26 cellular contexts compared by ENCODE assay signal in the genomic region with DNA sequence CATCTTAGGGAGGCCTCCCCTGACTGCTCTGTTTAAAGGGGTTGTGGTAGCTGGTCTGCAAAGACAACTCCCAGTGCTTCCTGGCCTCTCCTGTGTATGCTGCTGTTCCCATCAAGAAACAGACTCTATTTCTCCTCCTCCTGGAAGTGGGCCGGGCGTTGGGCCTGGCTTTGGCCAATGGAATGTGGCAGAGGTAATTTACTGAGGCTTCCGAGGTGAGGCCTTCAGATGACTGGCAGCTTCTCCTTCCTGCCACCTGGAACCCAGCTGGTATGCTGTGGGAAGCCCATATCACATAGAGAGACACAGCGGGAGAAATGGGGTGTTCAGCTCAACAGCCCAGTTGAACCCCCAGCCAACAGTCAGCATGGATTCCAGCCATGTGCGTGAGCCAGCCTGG. TPM values are rescaled to one million over a fixed set of nuclear protein-coding genes. Genes with fewer than 3 reads are reported as not detected.
A peak's percentile ranks its signal among the peaks of the same experiment; 100 is the strongest.
DNase-seq lines count a peak whose midpoint lies in the region; ATAC-seq and TF ChIP-seq lines count a peak whose summit lies in the region.
"Had no signal": no experiment of that assay in that cellular context is flagged by ENCODE, and none has a peak within 500 bp of the region (broad histone marks: within the 10 kb centered on the region; RNA-seq: fewer than 3 reads in every experiment).

No MANE protein-coding gene starts in this region.

- peak overlapping the region; percentile 54 for H2BK15ac ChIP-seq in neuronal stem cell (ENCODE audit: low read length)

- no peaks in the 10 kb centered on the region for H4K20me1 ChIP-seq in SK-N-SH (ENCODE audit: insufficient read depth)

- H4K8ac ChIP-seq in neuronal stem cell (ENCODE audit: low read depth, low read length): no peak overlapping the region

- peaks cover 0 to 5% of the 10 kb centered on the region in 2 experiments; a peak in 1 of 4 replicates for H3K4me1 ChIP-seq in SK-N-SH (ENCODE audit: control insufficient read depth in 1 of 2, insufficient read depth in 2 of 2, low read depth in 1 of 2, low read length in 1 of 2)
- no peaks in the 10 kb centered on the region for H3K4me1 ChIP-seq in endodermal cell (ENCODE audit: control insufficient read depth, insufficient read depth, low read length)
- peaks cover 2 to 4% of the 10 kb centered on the region in 2 donors for H3K4me1 ChIP-seq in neuronal stem cell (ENCODE audit: control insufficient read depth in 2 of 2, insufficient read depth in 1 of 2, low read depth in 1 of 2, low read length in 2 of 2)
- H3K4me1 ChIP-seq: heart right ventricle, lower lobe of right lung, transverse colon had no signal

- POLR2A ChIA-PET in SK-N-SH (lab: Yijun Ruan, JAX): no interaction called here

- no peak overlapping the region for H3K4me3 ChIP-seq in SK-N-SH (ENCODE audit: low read depth in 2 of 2, low read length in 1 of 2)
- no peak overlapping the region for H3K4me3 ChIP-seq in Jurkat, Clone E6-1 (ENCODE audit: low read length)
- H3K4me3 ChIP-seq in endodermal cell (ENCODE audit: low read length): no peak overlapping the region
- no peak overlapping the region for H3K4me3 ChIP-seq in neuronal stem cell (ENCODE audit: low read length in 2 of 2)
- H3K4me3 ChIP-seq: GM23248, heart right ventricle, lower lobe of right lung, MG63, SK-N-MC, transverse colon had no signal

- no peak overlapping the region for H3K18ac ChIP-seq in neuronal stem cell (ENCODE audit: low read length)

- H2BK5ac ChIP-seq in neuronal stem cell (ENCODE audit: low read length): no peak overlapping the region

- H3K9ac ChIP-seq in SK-N-SH (no peak overlapping the region), endodermal cell (ENCODE audit: extremely low read depth, low read length, poor library complexity, severe bottlenecking) (no peak overlapping the region), neuronal stem cell (ENCODE audit: low read depth, low read length, poor library complexity) (no peak overlapping the region)
- H3K9ac ChIP-seq: GM23248, KMS-11 had no signal

- H2BK12ac ChIP-seq in neuronal stem cell (ENCODE audit: low read length): no peak overlapping the region

- H3K27me3 Mint-ChIP-seq in endodermal cell (ENCODE audit: insufficient read depth): peaks cover 9% of the 10 kb centered on the region
- H3K27me3 Mint-ChIP-seq: activated naive CD4-positive, alpha-beta T cell treated with anti-CD3 and anti-CD28 coated beads, Interleukin-2, amount 50 U/mL, for 24 hours had no signal

- H3K27ac ChIP-seq in SK-N-SH (ENCODE audit: low read depth in 2 of 2, low read length in 1 of 2) (no peak overlapping the region), endodermal cell (ENCODE audit: low read depth, low read length) (no peak overlapping the region), neuronal stem cell (replicated peaks; ENCODE audit: low read length) (no peak overlapping the region)
- H3K27ac ChIP-seq: brain microvascular endothelial cell, GM23248, heart right ventricle, KMS-11, lower lobe of right lung, SK-N-MC, transverse colon had no signal

- no peaks in the 10 kb centered on the region for H3K9me3 Mint-ChIP-seq in endodermal cell
- H3K9me3 Mint-ChIP-seq: activated CD8-positive, alpha-beta T cell treated with anti-CD3 and anti-CD28 coated beads for 36 hours; activated naive CD4-positive, alpha-beta T cell treated with anti-CD3 and anti-CD28 coated beads, Interleukin-2, amount 50 U/mL, for 24 hours; CD8-positive, alpha-beta T cell; natural killer cell treated with Interleukin-12 subunit alpha and Interleukin-12 subunit beta and Interleukin-15 and Interleukin-18, amount 100 ng/mL, for 72 hours; stimulated activated effector memory CD8-positive, alpha-beta T cell treated with anti-CD3 and anti-CD28 coated beads, Interleukin-12 subunit alpha, Interleukin-12 subunit beta, amount 100 ng/mL, for 72 hours had no signal

- H2AFZ ChIP-seq in SK-N-SH (ENCODE audit: low read depth): no peak overlapping the region
- no peak overlapping the region for H2AFZ ChIP-seq in neuronal stem cell (ENCODE audit: low read length)
- H2AFZ ChIP-seq: GM23248 had no signal

- no peaks in the 10 kb centered on the region for H3K4me1 Mint-ChIP-seq in endodermal cell
- H3K4me1 Mint-ChIP-seq: activated naive CD4-positive, alpha-beta T cell treated with anti-CD3 and anti-CD28 coated beads, Interleukin-2, amount 50 U/mL, for 24 hours; stimulated activated effector memory CD8-positive, alpha-beta T cell treated with anti-CD3 and anti-CD28 coated beads, Interleukin-12 subunit alpha, Interleukin-12 subunit beta, amount 100 ng/mL, for 72 hours had no signal

- H2AK5ac ChIP-seq in neuronal stem cell (ENCODE audit: low read depth, low read length): no peak overlapping the region

- CTCF ChIA-PET in SK-N-SH (lab: Yijun Ruan, JAX): interaction anchor here (1.3 to 8.0 kb wide), 3 partner anchors 9 to 423 kb away, joined by 3 to 48 read pairs (median 4); no protein-coding TSS in a partner anchor

- no peak for TF ChIP-seq CTCF in SK-N-SH (IDR thresholded peaks at IDR 0.05)
- TF ChIP-seq CTCF in endodermal cell (conservative IDR thresholded peaks at IDR 0.05): no peak

- WGBS in SK-N-SH (ENCODE audit: low lambda C conversion rate): 37% methylated on average over 3 of the region's 5 CpGs
- 50 to 74% methylated on average over 1 to 5 of the region's 5 CpGs for WGBS in endodermal cell (ENCODE audit: insufficient coverage in 1 of 2, insufficient read length in 1 of 2), 2 experiments
- WGBS in neuronal stem cell (ENCODE audit: extremely low coverage in 2 of 2, insufficient read length in 2 of 2, insufficient replicate concordance in 1 of 2), 2 donors: no CpG with 5 or more reads among the region's 5 CpGs

- H4K91ac ChIP-seq in neuronal stem cell (ENCODE audit: low read depth, low read length, poor library complexity): no peak overlapping the region

- no peak overlapping the region for H2BK120ac ChIP-seq in neuronal stem cell (ENCODE audit: low read depth, low read length)

- H3K79me2 ChIP-seq in SK-N-SH (ENCODE audit: insufficient read depth): no peaks in the 10 kb centered on the region

- H3K4me2 ChIP-seq in SK-N-SH: no peak overlapping the region
- H3K4me2 ChIP-seq in neuronal stem cell (ENCODE audit: insufficient read depth, low read length, poor library complexity, severe bottlenecking): no peak overlapping the region
- H3K4me2 ChIP-seq: KMS-11 had no signal

- no peak overlapping the region for H3K23ac ChIP-seq in neuronal stem cell (ENCODE audit: low read depth, low read length, poor library complexity)

- peaks cover 31% of the 10 kb centered on the region for H3K27me3 ChIP-seq in SK-N-SH (ENCODE audit: insufficient read depth)
- H3K27me3 ChIP-seq in endodermal cell (ENCODE audit: control insufficient read depth, insufficient read depth, low read length, poor library complexity, severe bottlenecking): peaks cover 9% of the 10 kb centered on the region
- peaks cover 0 to 5% (median 0%) of the 10 kb centered on the region in 3 experiments for H3K27me3 ChIP-seq in neuronal stem cell (ENCODE audit: control insufficient read depth in 3 of 3, insufficient read depth in 3 of 3, low read depth in 1 of 3, low read length in 3 of 3)

- H3K79me1 ChIP-seq in neuronal stem cell (ENCODE audit: low read depth, low read length): no peaks in the 10 kb centered on the region

- no peak overlapping the region for H3K4ac ChIP-seq in neuronal stem cell (ENCODE audit: low read length)

- no peaks in the 10 kb centered on the region for H3K9me2 ChIP-seq in SK-N-SH

- H3F3A ChIP-seq in SK-N-SH (replicated peaks; ENCODE audit: insufficient read depth): no peaks in the 10 kb centered on the region

- no peak overlapping the region for H3K27ac Mint-ChIP-seq in endodermal cell
- H3K27ac Mint-ChIP-seq: activated CD8-positive, alpha-beta T cell treated with anti-CD3 and anti-CD28 coated beads for 36 hours; activated naive CD4-positive, alpha-beta T cell treated with anti-CD3 and anti-CD28 coated beads, Interleukin-2, amount 50 U/mL, for 24 hours; CD8-positive, alpha-beta T cell; natural killer cell treated with Interleukin-12 subunit alpha and Interleukin-12 subunit beta and Interleukin-15 and Interleukin-18, amount 100 ng/mL, for 72 hours; stimulated activated effector memory CD8-positive, alpha-beta T cell treated with anti-CD3 and anti-CD28 coated beads, Interleukin-12 subunit alpha, Interleukin-12 subunit beta, amount 100 ng/mL, for 72 hours had no signal

- no peak overlapping the region for H3K4me3 Mint-ChIP-seq in endodermal cell
- H3K4me3 Mint-ChIP-seq: activated CD8-positive, alpha-beta T cell treated with anti-CD3 and anti-CD28 coated beads for 36 hours; activated naive CD4-positive, alpha-beta T cell treated with anti-CD3 and anti-CD28 coated beads, Interleukin-2, amount 50 U/mL, for 24 hours; CD8-positive, alpha-beta T cell; natural killer cell treated with Interleukin-12 subunit alpha and Interleukin-12 subunit beta and Interleukin-15 and Interleukin-18, amount 100 ng/mL, for 72 hours; stimulated activated effector memory CD8-positive, alpha-beta T cell treated with anti-CD3 and anti-CD28 coated beads, Interleukin-12 subunit alpha, Interleukin-12 subunit beta, amount 100 ng/mL, for 72 hours had no signal

- H3K14ac ChIP-seq in neuronal stem cell (ENCODE audit: low read length): no peak overlapping the region

- H3K9me3 ChIP-seq in SK-N-SH (no peaks in the 10 kb centered on the region), endodermal cell (ENCODE audit: control insufficient read depth, low read length) (no peaks in the 10 kb centered on the region), neuronal stem cell (replicated peaks in 1 of 2; ENCODE audit: control insufficient read depth in 2 of 2, insufficient read depth in 1 of 2, low read depth in 1 of 2, low read length in 2 of 2) (no peaks in the 10 kb centered on the region)
- H3K9me3 ChIP-seq: heart right ventricle, lower lobe of right lung, MG63, transverse colon had no signal

- ATAC-seq in SK-N-SH treated with all-trans-retinoic acid at 6 μM for 48 hours (peak; percentile 34; the same call in 1 of the 3 replicates), GM21529 (IDR thresholded peaks at IDR 0.05; ENCODE audit: unreplicated experiment) (no peak), HG03342 (IDR thresholded peaks at IDR 0.05; ENCODE audit: unreplicated experiment) (no peak)
- ATAC-seq: activated CD8-positive, alpha-beta T cell treated with anti-CD3 and anti-CD28 coated beads for 36 hours; CD8-positive, alpha-beta T cell; heart right ventricle; lower lobe of right lung; natural killer cell treated with Interleukin-12 subunit alpha and Interleukin-12 subunit beta and Interleukin-15 and Interleukin-18, amount 100 ng/mL, for 72 hours; stimulated activated effector memory CD8-positive, alpha-beta T cell treated with anti-CD3 and anti-CD28 coated beads, Interleukin-12 subunit alpha, Interleukin-12 subunit beta, amount 100 ng/mL, for 72 hours had no signal

- DNase-seq in SK-N-SH: no peak
- peak; percentile 36 for DNase-seq in Jurkat, Clone E6-1 (ENCODE audit: low read depth, low spot score)
- peak; percentile 81 for DNase-seq in endodermal cell
- no peak for DNase-seq in neuronal stem cell (ENCODE audit: low spot score)
- no peak for DNase-seq in KG1 (lab: John Stamatoyannopoulos, UW)
- DNase-seq: activated CD8-positive, alpha-beta memory T cell treated with anti-CD3 and anti-CD28 coated beads, Interleukin-2, amount 50 U/mL, for 48 hours; activated CD8-positive, alpha-beta T cell treated with anti-CD3 and anti-CD28 coated beads for 36 hours; AML-193; amygdala; brain microvascular endothelial cell; CD8-positive, alpha-beta T cell; GM23248; heart right ventricle; lower lobe of right lung; MG63; NCI-H2029 treated with DMSO at 0.1 percent for 48 hours; NCI-H774; transverse colon had no signal

- TF ChIP-seq RAD21 in SK-N-SH (IDR thresholded peaks at IDR 0.05; ENCODE audit: low read length): no peak

- H3K36me3 Mint-ChIP-seq in endodermal cell (ENCODE audit: low read depth): no peaks in the 10 kb centered on the region
- H3K36me3 Mint-ChIP-seq: activated naive CD4-positive, alpha-beta T cell treated with anti-CD3 and anti-CD28 coated beads, Interleukin-2, amount 50 U/mL, for 24 hours; CD8-positive, alpha-beta T cell; natural killer cell treated with Interleukin-12 subunit alpha and Interleukin-12 subunit beta and Interleukin-15 and Interleukin-18, amount 100 ng/mL, for 72 hours; stimulated activated effector memory CD8-positive, alpha-beta T cell treated with anti-CD3 and anti-CD28 coated beads, Interleukin-12 subunit alpha, Interleukin-12 subunit beta, amount 100 ng/mL, for 72 hours had no signal

- H3K36me3 ChIP-seq in SK-N-SH (replicated peaks in 1 of 2; ENCODE audit: control insufficient read depth in 1 of 2, insufficient read depth in 2 of 2, low read length in 1 of 2) (no peaks in the 10 kb centered on the region), endodermal cell (ENCODE audit: control insufficient read depth, insufficient read depth, low read length) (no peaks in the 10 kb centered on the region), neuronal stem cell (replicated peaks in 1 of 2; ENCODE audit: control insufficient read depth in 2 of 2, insufficient read depth in 2 of 2, low read length in 2 of 2) (no peaks in the 10 kb centered on the region)
- H3K36me3 ChIP-seq: brain microvascular endothelial cell, heart right ventricle, lower lobe of right lung, MG63, transverse colon had no signal

- TF ChIP-seq EP300 in SK-N-SH (IDR thresholded peaks at IDR 0.05; ENCODE audit: borderline replicate concordance in 1 of 2, low read depth in 1 of 2, low read length in 1 of 2): no peak

RNA-seq across cellular contexts. Expression of a gene that starts 25.1 kb away (rescaled TPM):
- 423 and 498 TPM in 2 replicates for polyA plus RNA-seq in SK-N-SH (2012; rRNA removed)
- 300 and 379 TPM in 2 replicates for polyA plus RNA-seq in SK-N-SH (2012; cell fraction: cytosol; rRNA removed)
- polyA plus RNA-seq in SK-N-SH (2012; cell fraction: nucleus; rRNA removed): 400 and 411 TPM in 2 replicates
- 288 TPM for polyA plus RNA-seq in Jurkat, Clone E6-1 (2012; ENCODE audit: insufficient read depth, insufficient read length)
- total RNA-seq in endodermal cell: 100 to 1,000 TPM; 157 to 196 TPM
- 158 TPM for polyA plus RNA-seq in endodermal cell (2013, experiment 1 of 2)
- polyA plus RNA-seq in endodermal cell (2013, experiment 2 of 2): 164 TPM
- 145 TPM for polyA plus RNA-seq in neuronal stem cell (2013, experiment 1 of 2)
- 142 TPM for polyA plus RNA-seq in neuronal stem cell (2013, experiment 2 of 2)

RNA-seq across cellular contexts. Expression of a gene that starts 47.3 kb away (rescaled TPM):
- 4.3 and 7.9 TPM in 2 replicates for polyA plus RNA-seq in SK-N-SH (2012; rRNA removed)
- polyA plus RNA-seq in SK-N-SH (2012; cell fraction: cytosol; rRNA removed): 4.6 and 6.9 TPM in 2 replicates
- 6.2 and 6.6 TPM in 2 replicates for polyA plus RNA-seq in SK-N-SH (2012; cell fraction: nucleus; rRNA removed)
- polyA plus RNA-seq in Jurkat, Clone E6-1 (2012; ENCODE audit: insufficient read depth, insufficient read length): 18.2 TPM
- total RNA-seq in endodermal cell: 10 to 100 TPM; 28.3 to 33.3 TPM
- 18.0 TPM for polyA plus RNA-seq in endodermal cell (2013, experiment 1 of 2)
- polyA plus RNA-seq in endodermal cell (2013, experiment 2 of 2): 17.1 TPM
- 10.2 TPM for polyA plus RNA-seq in neuronal stem cell (2013, experiment 1 of 2)
- polyA plus RNA-seq in neuronal stem cell (2013, experiment 2 of 2): 10.4 TPM

Comparison
In these comparisons a context has a peak if more than half of its experiments do, and no peak if none do; other contexts are left out.
1. DNase-seq: peak in Jurkat, Clone E6-1 (single experiment) and endodermal cell (single experiment); none in SK-N-SH (single experiment), neuronal stem cell (single experiment) and KG1 (single experiment).